In the genomic region with DNA sequence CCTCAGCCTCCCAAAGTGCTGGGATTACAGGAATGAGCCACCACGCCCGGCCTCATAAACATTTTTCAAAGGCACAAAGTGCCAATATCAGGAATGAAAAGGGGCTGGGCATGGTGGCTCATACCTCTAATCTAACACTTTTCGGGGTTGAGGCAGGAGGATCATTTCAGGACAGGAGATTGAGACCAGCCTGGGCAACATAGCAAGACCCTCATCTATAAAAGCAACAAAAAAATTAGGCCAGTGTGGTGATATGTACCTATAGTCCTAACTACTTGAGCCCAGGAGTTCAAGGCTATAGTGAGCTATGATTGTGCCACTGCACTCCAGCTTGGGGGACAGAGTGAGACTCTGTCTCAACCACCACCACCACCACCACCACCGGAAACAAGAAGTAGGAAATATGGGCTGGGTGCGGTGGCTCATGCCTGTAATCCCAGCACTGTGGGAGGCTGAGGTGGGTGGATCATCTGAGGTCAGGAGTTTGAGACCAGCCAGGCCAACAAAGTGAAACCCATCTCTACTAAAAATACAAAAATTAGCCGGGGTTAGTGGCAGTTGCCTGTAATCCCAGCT, we compare ENCODE assay signal across 6 cellular contexts. TPM values are rescaled to one million over a fixed set of nuclear protein-coding genes. Genes with fewer than 3 reads are reported as not detected.
"Had no signal": no experiment of that assay in that cellular context is flagged by ENCODE, and none has a peak within 500 bp of the region (broad histone marks: within the 10 kb centered on the region; RNA-seq: fewer than 3 reads in every experiment).

No MANE protein-coding gene starts in this region.

RNA-seq across cellular contexts. Expression of a gene that starts 53.0 kb away (rescaled TPM):
- total RNA-seq: activated CD4-positive, alpha-beta T cell treated with anti-CD3 and anti-CD28 coated beads, Interleukin-2, amount 10 ng/mL, durations not matched to agents 7 days and 5 days; chondrocyte; esophagus mucosa; gastrocnemius medialis; mesenteric fat pad; naive thymus-derived CD8-positive, alpha-beta T cell had no signal
